25 cellular contexts compared by ENCODE assay signal in genomic region chr14:96588410-96589249, GRCh38.
DNase-seq lines count a peak whose midpoint lies in the region; ATAC-seq and TF ChIP-seq lines count a peak whose summit lies in the region.
"Had no signal": no experiment of that assay in that cellular context is flagged by ENCODE, and none has a peak within 500 bp of the region (broad histone marks: within the 10 kb centered on the region; RNA-seq: fewer than 3 reads in every experiment).

No MANE protein-coding gene starts in this region.

- H3K36me3 ChIP-seq in left ventricle myocardium inferior, result no peaks in the 10 kb centered on the region
- H3K36me3 ChIP-seq in osteoblast (ENCODE audit: insufficient read depth, low read length), result no peaks in the 10 kb centered on the region
- no peaks in the 10 kb centered on the region for H3K36me3 ChIP-seq in mucosa of descending colon (ENCODE audit: low read depth)
- H3K36me3 ChIP-seq: ascending aorta had no signal

- H3K27ac ChIP-seq in left ventricle myocardium inferior (replicated peaks) (no peak overlapping the region), osteoblast (ENCODE audit: low read depth, low read length) (no peak overlapping the region)
- H3K27ac ChIP-seq: ascending aorta, foreskin keratinocyte, skin epidermis had no signal

- intact Hi-C loops in left ventricle myocardium superior (cut with micrococcal nuclease), result no loop called here
- intact Hi-C loops in left ventricle myocardium inferior (cut with micrococcal nuclease), result no loop called here
- intact Hi-C loops in mucosa of descending colon (cut with DNase I, micrococcal nuclease), result no loop called here

- no peak overlapping the region for H3K4me3 ChIP-seq in left ventricle myocardium inferior
- no peak overlapping the region for H3K4me3 ChIP-seq in osteoblast (ENCODE audit: insufficient read depth, low read length)
- H3K4me3 ChIP-seq in mucosa of descending colon, result no peak overlapping the region
- H3K4me3 ChIP-seq: ascending aorta, skin epidermis had no signal

- no peaks in the 10 kb centered on the region for H3K79me2 ChIP-seq in osteoblast (ENCODE audit: insufficient read depth, low read length)

- peak; percentile 29 for ATAC-seq in left ventricle myocardium superior
- ATAC-seq in mucosa of descending colon, result no peak
- ATAC-seq: activated CD4-positive, alpha-beta T cell treated with anti-CD3 and anti-CD28 coated beads for 36 hours; foreskin keratinocyte; left colon; naive thymus-derived CD8-positive, alpha-beta T cell had no signal

- TF ChIP-seq CTCF in left ventricle myocardium inferior (IDR thresholded peaks at IDR 0.05; ENCODE audit: borderline replicate concordance) (no peak), osteoblast (IDR thresholded peaks at IDR 0.05; ENCODE audit: extremely low read depth, low read depth, low read length) (no peak), mucosa of descending colon (IDR thresholded peaks at IDR 0.05) (no peak)

- peaks cover 85% of the 10 kb centered on the region for H3K27me3 ChIP-seq in left ventricle myocardium inferior (ENCODE audit: low read depth)
- H3K27me3 ChIP-seq in osteoblast (ENCODE audit: insufficient read depth, low read length), result peaks cover 47% of the 10 kb centered on the region

- H4K20me1 ChIP-seq in osteoblast (ENCODE audit: insufficient read depth, low read length), result no peaks in the 10 kb centered on the region

- no peak overlapping the region for H3K4me2 ChIP-seq in osteoblast (ENCODE audit: insufficient read depth, low read length)

- DNase-seq in left ventricle myocardium superior (no peak), left ventricle myocardium inferior (no peak), ecto neural progenitor cell (ENCODE audit: low spot score) (peak; percentile 18), osteoblast (ENCODE audit: insufficient read length, low spot score, missing footprints) (peak; percentile 62), NCI-H146 treated with DMSO at 0.1 percent for 48 hours (lab: John Stamatoyannopoulos, UW; ENCODE audit: unreplicated experiment) (no peak), GDM1 (lab: John Stamatoyannopoulos, UW) (no peak), NCI-H2029 (lab: John Stamatoyannopoulos, UW) (no peak), mucosa of descending colon (no peak)
- DNase-seq: activated CD4-positive, alpha-beta T cell treated with anti-CD3 and anti-CD28 coated beads for 36 hours; central memory CD4-positive, alpha-beta T cell; erythroblast; foreskin keratinocyte; HFFc6; IMR-90; left colon; naive thymus-derived CD8-positive, alpha-beta T cell; NCI-H1092; NCI-H1930; NCI-H446; NCI-H82; RPMI8226; stimulated activated CD4-positive, alpha-beta T cell treated with anti-CD3 and anti-CD28 coated beads, Interleukin-1b, Interleukin-23, amount 100 ng/mL, for 48 hours; substantia nigra had no signal

- H2AFZ ChIP-seq in osteoblast (ENCODE audit: low read length), result no peak overlapping the region

- H3K4me1 ChIP-seq in left ventricle myocardium inferior (peaks cover 11% of the 10 kb centered on the region), osteoblast (ENCODE audit: insufficient read depth, low read length) (no peaks in the 10 kb centered on the region), mucosa of descending colon (ENCODE audit: low read depth) (peaks cover 7% of the 10 kb centered on the region)
- H3K4me1 ChIP-seq: foreskin keratinocyte had no signal

- H3K9me3 ChIP-seq in left ventricle myocardium inferior (replicated peaks), result no peaks in the 10 kb centered on the region
- no peaks in the 10 kb centered on the region for H3K9me3 ChIP-seq in osteoblast (ENCODE audit: low read depth, low read length)
- H3K9me3 ChIP-seq in mucosa of descending colon, result no peaks in the 10 kb centered on the region
- H3K9me3 ChIP-seq: ascending aorta had no signal

Comparison
In these comparisons a context has a peak if more than half of its experiments do, and no peak if none do; other contexts are left out.
1. DNase-seq: peak in ecto neural progenitor cell (single experiment) and osteoblast (single experiment); none in left ventricle myocardium superior (single experiment), left ventricle myocardium inferior (single experiment), NCI-H146 treated with DMSO at 0.1 percent for 48 hours (single experiment), GDM1 (single experiment), NCI-H2029 (single experiment) and mucosa of descending colon (0 of 3).